ENCODE assay signal across 9 cellular contexts in genomic region chr4:118918388-118918787, GRCh38. TPM values are rescaled to one million over a fixed set of nuclear protein-coding genes. Genes with fewer than 3 reads are reported as not detected.
A peak's percentile ranks its signal among the peaks of the same experiment; 100 is the strongest.
DNase-seq lines count a peak whose midpoint lies in the region; ATAC-seq and TF ChIP-seq lines count a peak whose summit lies in the region.
"Had no signal": no experiment of that assay in that cellular context is flagged by ENCODE, and none has a peak within 500 bp of the region (broad histone marks: within the 10 kb centered on the region; RNA-seq: fewer than 3 reads in every experiment).

No MANE protein-coding gene starts in this region.

- no TSS peak for BruUV-seq in PC-9 (replicated peaks; lab: Mats Ljungman, UMichigan)

- H3F3A ChIP-seq in PC-9 (ENCODE audit: insufficient read depth, low read depth): no peaks in the 10 kb centered on the region

- intact Hi-C loops in PC-9 (cut with micrococcal nuclease; ENCODE audit: unreplicated experiment): no loop called here

- H2AFZ ChIP-seq in PC-9 (no peak overlapping the region), fibroblast of lung (ENCODE audit: low read length) (no peak overlapping the region), osteoblast (ENCODE audit: low read length) (no peak overlapping the region)

- no peak for ATAC-seq in GM21360 (IDR thresholded peaks at IDR 0.05; ENCODE audit: unreplicated experiment)

- H3K27me3 ChIP-seq in PC-9 (ENCODE audit: insufficient read depth, low read depth) (no peaks in the 10 kb centered on the region), fibroblast of lung (ENCODE audit: control insufficient read depth, insufficient read depth, low read length) (no peaks in the 10 kb centered on the region), osteoblast (ENCODE audit: insufficient read depth, low read length) (no peaks in the 10 kb centered on the region)

- no peak overlapping the region for H3K9ac ChIP-seq in fibroblast of lung (ENCODE audit: insufficient read depth, low read length)

- H3K27ac ChIP-seq in PC-9 (peak overlapping the region; percentile 60), fibroblast of lung (ENCODE audit: insufficient read depth, low read length) (no peak overlapping the region), osteoblast (ENCODE audit: low read depth, low read length) (peak overlapping the region; percentile 58)

- CTCF ChIA-PET in PC-9 (lab: Charles Lee): no interaction called here

- no peaks in the 10 kb centered on the region for H3K9me2 ChIP-seq in PC-9 (ENCODE audit: insufficient read depth)

- no peaks in the 10 kb centered on the region for H3K79me2 ChIP-seq in PC-9 (ENCODE audit: low read depth)
- H3K79me2 ChIP-seq in fibroblast of lung (ENCODE audit: control insufficient read depth, insufficient read depth, low read length): no peaks in the 10 kb centered on the region
- no peaks in the 10 kb centered on the region for H3K79me2 ChIP-seq in osteoblast (ENCODE audit: insufficient read depth, low read length)

- POLR2A ChIA-PET in PC-9 (lab: Charles Lee; ENCODE audit: unreplicated experiment): interaction anchor here (0.9 kb wide), 1 partner anchor 50 kb away, joined by 3 read pairs; no protein-coding TSS in a partner anchor

- H4K20me1 ChIP-seq in PC-9 (ENCODE audit: insufficient read depth) (no peaks in the 10 kb centered on the region), fibroblast of lung (ENCODE audit: control insufficient read depth, extremely low read depth, insufficient read depth, low read length) (no peaks in the 10 kb centered on the region), osteoblast (ENCODE audit: insufficient read depth, low read length) (no peaks in the 10 kb centered on the region)

- peak overlapping the region; percentile 25; the same call in 1 of the 2 replicates for H3K4me2 ChIP-seq in PC-9
- peak overlapping the region; percentile 56 for H3K4me2 ChIP-seq in fibroblast of lung (ENCODE audit: extremely low read depth, insufficient read depth, low read length)
- peak overlapping the region; percentile 77 for H3K4me2 ChIP-seq in osteoblast (ENCODE audit: insufficient read depth, low read length)

- TF ChIP-seq CTCF in AG10803 (conservative IDR thresholded peaks at IDR 0.05; ENCODE audit: low read length) (no peak), PC-9 (conservative IDR thresholded peaks at IDR 0.05) (no peak), fibroblast of lung (conservative IDR thresholded peaks at IDR 0.05 in 1 of 2, IDR thresholded peaks at IDR 0.05 in 1 of 2; ENCODE audit: low read depth in 1 of 2, low read length in 2 of 2) (no peak), osteoblast (IDR thresholded peaks at IDR 0.05; ENCODE audit: extremely low read depth, low read depth, low read length) (no peak)

- no peak overlapping the region for H3K4me3 ChIP-seq in AG10803 (ENCODE audit: low read length)
- no peak overlapping the region for H3K4me3 ChIP-seq in PC-9
- no peak overlapping the region for H3K4me3 ChIP-seq in fibroblast of lung (replicated peaks in 1 of 4; ENCODE audit: control extremely low read depth in 1 of 4, insufficient read depth in 1 of 4, low read depth in 3 of 4, low read length in 4 of 4)
- H3K4me3 ChIP-seq in osteoblast (ENCODE audit: insufficient read depth, low read length): no peak overlapping the region

- H3K4me1 ChIP-seq in PC-9 (replicated peaks; ENCODE audit: insufficient read depth) (peaks cover 13% of the 10 kb centered on the region), fibroblast of lung (ENCODE audit: control insufficient read depth, extremely low read depth, insufficient read depth, low read length) (peaks cover 3% of the 10 kb centered on the region), osteoblast (ENCODE audit: insufficient read depth, low read length) (peaks cover 32% of the 10 kb centered on the region)

- H3K36me3 ChIP-seq in PC-9 (ENCODE audit: low read depth) (no peaks in the 10 kb centered on the region), fibroblast of lung (ENCODE audit: control insufficient read depth, insufficient read depth, low read length) (no peaks in the 10 kb centered on the region), osteoblast (ENCODE audit: insufficient read depth, low read length) (no peaks in the 10 kb centered on the region)

- DNase-seq in AG10803 (ENCODE audit: low read depth) (peak; percentile 82), PC-9 (peak in 1 of 2 experiments; percentile 70), fibroblast of lung (ENCODE audit: low read depth in 2 of 2) (peak; percentile 94), osteoblast (ENCODE audit: insufficient read length, low spot score, missing footprints) (peak; percentile 11), GDM1 (lab: John Stamatoyannopoulos, UW) (no peak), C1 segment of cervical spinal cord (lab: John Stamatoyannopoulos, UW) (no peak), CD1c-positive myeloid dendritic cell (ENCODE audit: extremely low spot score) (no peak)
- DNase-seq: OCI-M1 had no signal

- no peaks in the 10 kb centered on the region for H3K9me3 ChIP-seq in PC-9 (ENCODE audit: insufficient read depth, low read depth)
- H3K9me3 ChIP-seq in fibroblast of lung (ENCODE audit: control insufficient read depth, insufficient read depth, low read depth, low read length): no peaks in the 10 kb centered on the region
- H3K9me3 ChIP-seq in osteoblast (ENCODE audit: low read depth, low read length): no peaks in the 10 kb centered on the region

RNA-seq across cellular contexts. Expression of gene SYNPO2, which starts 29.7 kb away (rescaled TPM):
- 0.53 and 0.87 TPM in 2 replicates for total RNA-seq in PC-9 (2021)
- 12.6 and 40.1 TPM in 2 replicates for total RNA-seq in fibroblast of lung
- polyA plus RNA-seq in fibroblast of lung: 15.3 and 71.7 TPM in 2 replicates
- 9.3 and 55.9 TPM in 2 replicates for polyA plus RNA-seq in fibroblast of lung (2012)
- 36.2 and 140 TPM in 2 replicates for polyA minus RNA-seq in fibroblast of lung (ENCODE audit: low replicate concordance)
- 20.9 and 34.0 TPM in 2 replicates for total RNA-seq in osteoblast

Comparison
In these comparisons a context has a peak if more than half of its experiments do, and no peak if none do; other contexts are left out.
1. DNase-seq: peak in AG10803 (single experiment), fibroblast of lung (2 of 2) and osteoblast (single experiment); none in GDM1 (single experiment), C1 segment of cervical spinal cord (0 of 14) and CD1c-positive myeloid dendritic cell (single experiment).
2. H3K4me2 ChIP-seq: peak in every context shown above with its lines; median percentile 77 in osteoblast; 56 in fibroblast of lung; 25 in PC-9.